In genomic region chr11:115256326-115257197, GRCh38 we compare ENCODE assay signal across 9 cellular contexts.
A peak's percentile ranks its signal among the peaks of the same experiment; 100 is the strongest.
DNase-seq lines count a peak whose midpoint lies in the region; ATAC-seq and TF ChIP-seq lines count a peak whose summit lies in the region.
"Had no signal": no experiment of that assay in that cellular context is flagged by ENCODE, and none has a peak within 500 bp of the region (broad histone marks: within the 10 kb centered on the region; RNA-seq: fewer than 3 reads in every experiment).

No MANE protein-coding gene starts in this region.

- POLR2A ChIA-PET in Caco-2 (lab: Charles Lee), result interaction anchor here (1.1 kb wide), 1 partner anchor 24 kb away, joined by 3 read pairs; no protein-coding TSS in a partner anchor

- no peaks in the 10 kb centered on the region for H3K9me3 ChIP-seq in Caco-2

- no TSS peak for BruUV-seq in Caco-2 (replicated peaks; lab: Mats Ljungman, UMichigan)

- H3K4me1 Mint-ChIP-seq in mesothelial cell of epicardium, result peaks cover 31% of the 10 kb centered on the region
- peaks cover 27% of the 10 kb centered on the region for H3K4me1 Mint-ChIP-seq in Caco-2 (ENCODE audit: low read depth, unreplicated experiment)

- ATAC-seq in GM18873 (IDR thresholded peaks at IDR 0.05; ENCODE audit: low FRiP score, unreplicated experiment) (peak; percentile 77), HG02623 (IDR thresholded peaks at IDR 0.05; ENCODE audit: unreplicated experiment) (peak; percentile 83)

- CTCF ChIA-PET in Caco-2 (lab: Charles Lee), result interaction anchor here (1.1 kb wide), 1 partner anchor 10 kb away, joined by 3 read pairs; no protein-coding TSS in a partner anchor

- H3K9me3 Mint-ChIP-seq in mesothelial cell of epicardium (no peaks in the 10 kb centered on the region), Caco-2 (ENCODE audit: unreplicated experiment) (no peaks in the 10 kb centered on the region)

- no peaks in the 10 kb centered on the region for H3K27me3 ChIP-seq in Caco-2 (replicated peaks; ENCODE audit: control insufficient read depth, insufficient read depth, low read length)

- DNase-seq in NCI-H2171 (lab: John Stamatoyannopoulos, UW) (peak; percentile 45), mesothelial cell of epicardium (ENCODE audit: low spot score in 2 of 2, unreplicated experiment in 2 of 2) (no peak), hepatic stellate cell (ENCODE audit: low spot score) (no peak), glomerular visceral epithelial cell (ENCODE audit: extremely low spot score) (no peak), Caco-2 (no peak)
- no peak for DNase-seq in activated naive CD4-positive, alpha-beta T cell (lab: John Stamatoyannopoulos, UW)

- TF ChIP-seq CTCF in mesothelial cell of epicardium (IDR thresholded peaks at IDR 0.05; ENCODE audit: unreplicated experiment) (no peak), Caco-2 (IDR thresholded peaks at IDR 0.05; ENCODE audit: insufficient read depth in 1 of 2, low read depth in 1 of 2, low read length in 1 of 2, severe bottlenecking in 1 of 2, unreplicated experiment in 1 of 2) (no peak)

- H3K4me3 Mint-ChIP-seq in mesothelial cell of epicardium (no peak overlapping the region), Caco-2 (ENCODE audit: unreplicated experiment) (no peak overlapping the region)

- H3K4me1 ChIP-seq in Caco-2, result peaks cover 23% of the 10 kb centered on the region

- no peaks in the 10 kb centered on the region for H3K36me3 Mint-ChIP-seq in mesothelial cell of epicardium
- H3K36me3 Mint-ChIP-seq in Caco-2 (ENCODE audit: insufficient read depth, unreplicated experiment), result peaks cover 12% of the 10 kb centered on the region

- no peak overlapping the region for H3K4me3 ChIP-seq in Caco-2 (ENCODE audit: low read depth, low read length)
- H3K4me3 ChIP-seq: lung had no signal

- H3K27ac Mint-ChIP-seq in mesothelial cell of epicardium (peak overlapping the region; percentile 36), Caco-2 (ENCODE audit: unreplicated experiment) (no peak overlapping the region)

- intact Hi-C loops in Caco-2 (cut with micrococcal nuclease; ENCODE audit: unreplicated experiment), result no loop called here

- H3K27me3 Mint-ChIP-seq in mesothelial cell of epicardium (ENCODE audit: low read depth) (no peaks in the 10 kb centered on the region), Caco-2 (ENCODE audit: insufficient read depth, unreplicated experiment) (no peaks in the 10 kb centered on the region)

- H3K36me3 ChIP-seq in Caco-2 (ENCODE audit: control insufficient read depth, insufficient read depth, low read length), result no peaks in the 10 kb centered on the region
